2 cellular contexts compared by ENCODE assay signal in genomic region chr18:36130883-36131653, GRCh38.
TF ChIP-seq lines count a peak whose summit lies in the region.

No MANE protein-coding gene starts in this region.

TF ChIP-seq in HEK293, 187 proteins besides CTCF, POLR2A, EP300 and RAD21:
- TF ChIP-seq, protein P1, sequence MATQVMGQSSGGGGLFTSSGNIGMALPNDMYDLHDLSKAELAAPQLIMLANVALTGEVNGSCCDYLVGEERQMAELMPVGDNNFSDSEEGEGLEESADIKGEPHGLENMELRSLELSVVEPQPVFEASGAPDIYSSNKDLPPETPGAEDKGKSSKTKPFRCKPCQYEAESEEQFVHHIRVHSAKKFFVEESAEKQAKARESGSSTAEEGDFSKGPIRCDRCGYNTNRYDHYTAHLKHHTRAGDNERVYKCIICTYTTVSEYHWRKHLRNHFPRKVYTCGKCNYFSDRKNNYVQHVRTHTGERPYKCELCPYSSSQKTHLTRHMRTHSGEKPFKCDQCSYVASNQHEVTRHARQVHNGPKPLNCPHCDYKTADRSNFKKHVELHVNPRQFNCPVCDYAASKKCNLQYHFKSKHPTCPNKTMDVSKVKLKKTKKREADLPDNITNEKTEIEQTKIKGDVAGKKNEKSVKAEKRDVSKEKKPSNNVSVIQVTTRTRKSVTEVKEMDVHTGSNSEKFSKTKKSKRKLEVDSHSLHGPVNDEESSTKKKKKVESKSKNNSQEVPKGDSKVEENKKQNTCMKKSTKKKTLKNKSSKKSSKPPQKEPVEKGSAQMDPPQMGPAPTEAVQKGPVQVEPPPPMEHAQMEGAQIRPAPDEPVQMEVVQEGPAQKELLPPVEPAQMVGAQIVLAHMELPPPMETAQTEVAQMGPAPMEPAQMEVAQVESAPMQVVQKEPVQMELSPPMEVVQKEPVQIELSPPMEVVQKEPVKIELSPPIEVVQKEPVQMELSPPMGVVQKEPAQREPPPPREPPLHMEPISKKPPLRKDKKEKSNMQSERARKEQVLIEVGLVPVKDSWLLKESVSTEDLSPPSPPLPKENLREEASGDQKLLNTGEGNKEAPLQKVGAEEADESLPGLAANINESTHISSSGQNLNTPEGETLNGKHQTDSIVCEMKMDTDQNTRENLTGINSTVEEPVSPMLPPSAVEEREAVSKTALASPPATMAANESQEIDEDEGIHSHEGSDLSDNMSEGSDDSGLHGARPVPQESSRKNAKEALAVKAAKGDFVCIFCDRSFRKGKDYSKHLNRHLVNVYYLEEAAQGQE (tag by site-specific recombination; IDR thresholded peaks at IDR 0.05): no peak
- 0 out of 2 replicates have a peak, but pooled peaks have one; percentile 43 for TF ChIP-seq ZNF121 (tag by site-specific recombination; IDR thresholded peaks at IDR 0.05)

TF ChIP-seq in GM12878, 131 proteins besides CTCF, POLR2A, EP300 and RAD21:
- TF ChIP-seq IRF3 (IDR thresholded peaks at IDR 0.05): no peak
- peak; percentile 58; the same call in 1 of the 2 replicates for TF ChIP-seq SPI1 (IDR thresholded peaks at IDR 0.05; ENCODE audit: borderline replicate concordance, insufficient read depth, low read depth, low read length)
- TF ChIP-seq IRF5 (IDR thresholded peaks at IDR 0.05; ENCODE audit: borderline replicate concordance): no peak
- no peak for TF ChIP-seq NR2F1 (conservative IDR thresholded peaks at IDR 0.05)
- TF ChIP-seq, protein P2, sequence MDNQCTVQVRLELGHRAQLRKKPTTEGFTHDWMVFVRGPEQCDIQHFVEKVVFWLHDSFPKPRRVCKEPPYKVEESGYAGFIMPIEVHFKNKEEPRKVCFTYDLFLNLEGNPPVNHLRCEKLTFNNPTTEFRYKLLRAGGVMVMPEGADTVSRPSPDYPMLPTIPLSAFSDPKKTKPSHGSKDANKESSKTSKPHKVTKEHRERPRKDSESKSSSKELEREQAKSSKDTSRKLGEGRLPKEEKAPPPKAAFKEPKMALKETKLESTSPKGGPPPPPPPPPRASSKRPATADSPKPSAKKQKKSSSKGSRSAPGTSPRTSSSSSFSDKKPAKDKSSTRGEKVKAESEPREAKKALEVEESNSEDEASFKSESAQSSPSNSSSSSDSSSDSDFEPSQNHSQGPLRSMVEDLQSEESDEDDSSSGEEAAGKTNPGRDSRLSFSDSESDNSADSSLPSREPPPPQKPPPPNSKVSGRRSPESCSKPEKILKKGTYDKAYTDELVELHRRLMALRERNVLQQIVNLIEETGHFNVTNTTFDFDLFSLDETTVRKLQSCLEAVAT (IDR thresholded peaks at IDR 0.05): peak; percentile 64
- no peak for TF ChIP-seq ZNF24 (IDR thresholded peaks at IDR 0.05)
- TF ChIP-seq, protein P3, sequence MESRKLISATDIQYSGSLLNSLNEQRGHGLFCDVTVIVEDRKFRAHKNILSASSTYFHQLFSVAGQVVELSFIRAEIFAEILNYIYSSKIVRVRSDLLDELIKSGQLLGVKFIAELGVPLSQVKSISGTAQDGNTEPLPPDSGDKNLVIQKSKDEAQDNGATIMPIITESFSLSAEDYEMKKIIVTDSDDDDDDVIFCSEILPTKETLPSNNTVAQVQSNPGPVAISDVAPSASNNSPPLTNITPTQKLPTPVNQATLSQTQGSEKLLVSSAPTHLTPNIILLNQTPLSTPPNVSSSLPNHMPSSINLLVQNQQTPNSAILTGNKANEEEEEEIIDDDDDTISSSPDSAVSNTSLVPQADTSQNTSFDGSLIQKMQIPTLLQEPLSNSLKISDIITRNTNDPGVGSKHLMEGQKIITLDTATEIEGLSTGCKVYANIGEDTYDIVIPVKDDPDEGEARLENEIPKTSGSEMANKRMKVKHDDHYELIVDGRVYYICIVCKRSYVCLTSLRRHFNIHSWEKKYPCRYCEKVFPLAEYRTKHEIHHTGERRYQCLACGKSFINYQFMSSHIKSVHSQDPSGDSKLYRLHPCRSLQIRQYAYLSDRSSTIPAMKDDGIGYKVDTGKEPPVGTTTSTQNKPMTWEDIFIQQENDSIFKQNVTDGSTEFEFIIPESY (IDR thresholded peaks at IDR 0.05): peak; percentile 41; the same call in 1 of the 2 replicates
TF ChIP-seq in GM12878: peak in this region for 3.
